In genomic region chr1:173205146-173206051, GRCh38 we compare ENCODE assay signal across 9 cellular contexts. TPM values are rescaled to one million over a fixed set of nuclear protein-coding genes. Genes with fewer than 3 reads are reported as not detected.
DNase-seq lines count a peak whose midpoint lies in the region; ATAC-seq and TF ChIP-seq lines count a peak whose summit lies in the region.
"Had no signal": no experiment of that assay in that cellular context is flagged by ENCODE, and none has a peak within 500 bp of the region (broad histone marks: within the 10 kb centered on the region; RNA-seq: fewer than 3 reads in every experiment).

No MANE protein-coding gene starts in this region.

- H3K9me3 ChIP-seq in lower lobe of right lung (no peaks in the 10 kb centered on the region), BE2C (no peaks in the 10 kb centered on the region)
- H3K9me3 ChIP-seq: tibial nerve had no signal

- TF ChIP-seq CTCF in lower lobe of right lung (IDR thresholded peaks at IDR 0.05) (no peak), BE2C (IDR thresholded peaks at IDR 0.05; ENCODE audit: low read depth, low read length) (no peak)

- no peaks in the 10 kb centered on the region for H3K27me3 ChIP-seq in lower lobe of right lung (ENCODE audit: low read depth)
- no peaks in the 10 kb centered on the region for H3K27me3 ChIP-seq in BE2C
- H3K27me3 ChIP-seq: tibial nerve had no signal

- H3K36me3 ChIP-seq in lower lobe of right lung (no peaks in the 10 kb centered on the region), BE2C (no peaks in the 10 kb centered on the region)
- H3K36me3 ChIP-seq: tibial nerve had no signal

- H3K4me1 ChIP-seq in lower lobe of right lung (peaks cover 28% of the 10 kb centered on the region), BE2C (peaks cover 5% of the 10 kb centered on the region; the same call in 1 of the 2 replicates)

- no peaks in the 10 kb centered on the region for H3K9me3 Mint-ChIP-seq in activated naive CD4-positive, alpha-beta T cell treated with anti-CD3 and anti-CD28 coated beads, Interleukin-2, amount 50 U/mL, for 72 hours

- DNase-seq in COLO829 (ENCODE audit: low spot score) (peak; percentile 40), lower lobe of right lung (no peak), BE2C (no peak), DMS 273 (lab: John Stamatoyannopoulos, UW; ENCODE audit: unreplicated experiment) (no peak), HUDEP-2 (lab: John Stamatoyannopoulos, UW; ENCODE audit: unreplicated experiment in 76 of 76) (no peak), mesenteric fat pad (ENCODE audit: low spot score) (no peak)
- DNase-seq in activated naive CD4-positive, alpha-beta T cell treated with anti-CD3 and anti-CD28 coated beads, Interleukin-2, amount 50 U/mL, for 72 hours (ENCODE audit: low spot score in 2 of 2), result peak in 1 of 2 donors; percentile 5

- intact Hi-C loops in lower lobe of right lung (cut with DNase I), result loop anchor here (5.0 kb wide), 1 partner anchor 463 kb away; no protein-coding TSS in a partner anchor

- H3K4me3 ChIP-seq in lower lobe of right lung, result no peak overlapping the region
- H3K4me3 ChIP-seq in BE2C (ENCODE audit: low read depth, low read length), result no peak overlapping the region
- H3K4me3 ChIP-seq: tibial nerve had no signal

- peak; percentile 47 for ATAC-seq in HG03196 (IDR thresholded peaks at IDR 0.05; ENCODE audit: unreplicated experiment)
- ATAC-seq in activated naive CD4-positive, alpha-beta T cell treated with anti-CD3 and anti-CD28 coated beads, Interleukin-2, amount 50 U/mL, for 72 hours, result peak; percentile 65 to 79
- ATAC-seq in lower lobe of right lung, result peak; percentile 38 to 61

- peaks cover 0 to 6% of the 10 kb centered on the region in 2 donors for H3K36me3 Mint-ChIP-seq in activated naive CD4-positive, alpha-beta T cell treated with anti-CD3 and anti-CD28 coated beads, Interleukin-2, amount 50 U/mL, for 72 hours

- peak overlapping the region in 1 of 2 donors; percentile 81 for H3K27ac Mint-ChIP-seq in activated naive CD4-positive, alpha-beta T cell treated with anti-CD3 and anti-CD28 coated beads, Interleukin-2, amount 50 U/mL, for 72 hours

- H3K27ac ChIP-seq in lower lobe of right lung, result no peak overlapping the region
- H3K27ac ChIP-seq: tibial nerve had no signal

RNA-seq across cellular contexts. Expression of gene TNFSF4, which starts 1.7 kb away (rescaled TPM):
- total RNA-seq in activated naive CD4-positive, alpha-beta T cell treated with anti-CD3 and anti-CD28 coated beads, Interleukin-2, amount 50 U/mL, for 72 hours, result 1 to 10 TPM in 1 of 2 donors, under 1 TPM in 1; 0.82 to 3.0 TPM
- total RNA-seq in lower lobe of right lung, result 1.5 TPM
- polyA plus RNA-seq in BE2C (2012; ENCODE audit: insufficient read depth, insufficient read length, low read depth), result 0.54 TPM
- total RNA-seq in mesenteric fat pad, result 0.45 TPM
